Comparison of ENCODE assay signal across 8 cellular contexts in genomic region chr1:227541796-227542152, GRCh38. TPM values are rescaled to one million over a fixed set of nuclear protein-coding genes. Genes with fewer than 3 reads are reported as not detected.
DNase-seq lines count a peak whose midpoint lies in the region; ATAC-seq, FAIRE-seq and TF ChIP-seq lines count a peak whose summit lies in the region.

No MANE protein-coding gene starts in this region.

- H3K4me3 ChIP-seq in A549 (peak overlapping the region; percentile 81), bronchial epithelial cell (ENCODE audit: low read depth, low read length) (peak overlapping the region; percentile 55), lower lobe of right lung (peak overlapping the region; percentile 70), tibial nerve (peak overlapping the region; percentile 51 to 93 (median 75))

- peak overlapping the region; percentile 43; the same call in 1 of the 2 replicates for H3K4me3 Mint-ChIP-seq in HFFc6

- TF ChIP-seq EP300 in A549 (IDR thresholded peaks at IDR 0.05) (no peak), tibial nerve (IDR thresholded peaks at IDR 0.05) (no peak)

- intact Hi-C loops in lower lobe of right lung (cut with DNase I) = no loop called here

- no peak for TF ChIP-seq RAD21 in A549 (conservative IDR thresholded peaks at IDR 0.05 in 1 of 2, IDR thresholded peaks at IDR 0.05 in 1 of 2)

- POLR2A ChIA-PET in A549 (lab: Yijun Ruan, JAX) = no interaction called here
- POLR2A ChIA-PET in HEK293T (lab: Yijun Ruan, JAX) = no interaction called here

- H3K4me1 Mint-ChIP-seq in HFFc6 (ENCODE audit: low read depth) = peaks cover 5% of the 10 kb centered on the region; the same call in 1 of the 2 replicates

- DNase-seq in A549 (ENCODE audit: low read depth in 1 of 2, low spot score in 1 of 2) (no peak), HFFc6 (no peak), bronchial epithelial cell (ENCODE audit: low read depth) (no peak), lower lobe of right lung (no peak), tibial nerve (ENCODE audit: low spot score in 2 of 2) (no peak), HEK293T (ENCODE audit: extremely low spot score) (no peak), UCSD-AML1 (lab: John Stamatoyannopoulos, UW; ENCODE audit: unreplicated experiment) (no peak), NCI-H1694 (lab: John Stamatoyannopoulos, UW) (no peak)

- no peaks in the 10 kb centered on the region; the same call in 1 of the 2 replicates for H3K27me3 Mint-ChIP-seq in HFFc6 (ENCODE audit: insufficient read depth)

- H3K27ac ChIP-seq in A549 (peak overlapping the region; percentile 95 to 98), lower lobe of right lung (peak overlapping the region; percentile 77), tibial nerve (peak overlapping the region in 3 of 4 donors; percentile 62 to 76 (median 63))

- ATAC-seq in A549 = no peak; a peak in 2 of 6 replicates
- peak in 1 of 2 donors; percentile 20 for ATAC-seq in lower lobe of right lung

- no peaks in the 10 kb centered on the region for H3K9me3 Mint-ChIP-seq in HFFc6

- CTCF ChIA-PET in A549 (lab: Yijun Ruan, JAX) = interaction anchor here (1.0 to 1.4 kb wide), 6 partner anchors 9 to 70 kb away, joined by 3 to 5 read pairs (median 3); no protein-coding TSS in a partner anchor
- CTCF ChIA-PET in HEK293T (lab: Yijun Ruan, JAX) = no interaction called here

- 100% methylated on average over 1 of the region's 32 CpGs for WGBS in A549 (ENCODE audit: missing lambda C conversion rate)
- 47 to 56% methylated on average over 5 to 10 of the region's 32 CpGs for WGBS in tibial nerve, 2 donors

- no peaks in the 10 kb centered on the region for H3K36me3 Mint-ChIP-seq in HFFc6 (ENCODE audit: low read depth)

- H3K9me3 ChIP-seq in A549 = peaks cover 15% of the 10 kb centered on the region
- no peaks in the 10 kb centered on the region for H3K9me3 ChIP-seq in lower lobe of right lung
- H3K9me3 ChIP-seq in tibial nerve = peaks cover 0 to 4% (median 2%) of the 10 kb centered on the region in 4 donors

- TF ChIP-seq POLR2A in A549 (IDR thresholded peaks at IDR 0.05; ENCODE audit: low read length) (no peak), tibial nerve (IDR thresholded peaks at IDR 0.05) (no peak)

- H3K27me3 ChIP-seq in bronchial epithelial cell (ENCODE audit: control insufficient read depth, insufficient read depth, low read length) = no peaks in the 10 kb centered on the region
- H3K27me3 ChIP-seq in lower lobe of right lung (ENCODE audit: low read depth) = no peaks in the 10 kb centered on the region
- no peaks in the 10 kb centered on the region for H3K27me3 ChIP-seq in tibial nerve

- no peak overlapping the region for H3K27ac Mint-ChIP-seq in HFFc6

- TF ChIP-seq CTCF in A549 (IDR thresholded peaks at IDR 0.05) (no peak), HFFc6 (IDR thresholded peaks at IDR 0.05) (no peak), bronchial epithelial cell (IDR thresholded peaks at IDR 0.05; ENCODE audit: insufficient read depth, low read length, severe bottlenecking) (no peak), lower lobe of right lung (IDR thresholded peaks at IDR 0.05) (no peak), tibial nerve (IDR thresholded peaks at IDR 0.05) (no peak)

- peak overlapping the region; percentile 86 for H3K4me2 ChIP-seq in A549

- FAIRE-seq in A549 (lab: Jason Lieb, UNC) (no peak), bronchial epithelial cell (lab: Jason Lieb, UNC) (no peak)

- H3K36me3 ChIP-seq in bronchial epithelial cell (ENCODE audit: control insufficient read depth, insufficient read depth, low read length) (no peaks in the 10 kb centered on the region), lower lobe of right lung (no peaks in the 10 kb centered on the region), tibial nerve (no peaks in the 10 kb centered on the region)

- H3K4me1 ChIP-seq in A549 = 0 out of 3 replicates have a peak, but pooled peaks cover 6% of the 10 kb centered on the region
- peaks cover 13% of the 10 kb centered on the region for H3K4me1 ChIP-seq in lower lobe of right lung
- peaks cover 0 to 14% (median 5%) of the 10 kb centered on the region in 4 donors for H3K4me1 ChIP-seq in tibial nerve

TF ChIP-seq in A549, 52 proteins besides CTCF, POLR2A, EP300 and RAD21:
- TF ChIP-seq HES2 (IDR thresholded peaks at IDR 0.05) (no peak), MYC (IDR thresholded peaks at IDR 0.05; ENCODE audit: borderline replicate concordance, low read length) (no peak), FOSL2 (IDR thresholded peaks at IDR 0.05) (no peak), FOSL2 (CRISPR knock-in tag; IDR thresholded peaks at IDR 0.05) (no peak), ATOH8 (CRISPR knock-in tag; IDR thresholded peaks at IDR 0.05; ENCODE audit: low read depth) (no peak), HEYL (CRISPR knock-in tag; IDR thresholded peaks at IDR 0.05) (no peak), FOXS1 (CRISPR knock-in tag; IDR thresholded peaks at IDR 0.05) (no peak), HMGXB4 (CRISPR knock-in tag; IDR thresholded peaks at IDR 0.05; ENCODE audit: borderline replicate concordance) (no peak)

TF ChIP-seq in HEK293T, 16 proteins besides CTCF, POLR2A, EP300 and RAD21:
- TF ChIP-seq SP1 (IDR thresholded peaks at IDR 0.05) (no peak), FOXK2 (IDR thresholded peaks at IDR 0.05) (no peak), L3MBTL2 (conservative IDR thresholded peaks at IDR 0.05) (no peak), PKNOX1 (IDR thresholded peaks at IDR 0.05) (no peak), HDGF (IDR thresholded peaks at IDR 0.05; ENCODE audit: borderline replicate concordance) (no peak), LEF1 (IDR thresholded peaks at IDR 0.05; ENCODE audit: borderline replicate concordance) (no peak), ELF4 (IDR thresholded peaks at IDR 0.05) (no peak), TARDBP (IDR thresholded peaks at IDR 0.05) (no peak), FOXM1 (IDR thresholded peaks at IDR 0.05; ENCODE audit: borderline replicate concordance) (no peak), FOXA1 (IDR thresholded peaks at IDR 0.05) (no peak), BHLHE40 (IDR thresholded peaks at IDR 0.05; ENCODE audit: borderline replicate concordance) (no peak), ARNT (IDR thresholded peaks at IDR 0.05) (no peak), CTBP1 (IDR thresholded peaks at IDR 0.05; ENCODE audit: borderline replicate concordance) (no peak)
TF ChIP-seq in HEK293T: peak in this region for 0.

RNA-seq across cellular contexts. Expression of gene ZNF678, which starts 21.6 kb away (rescaled TPM):
- 6.5 and 6.9 TPM in 2 replicates for polyA plus RNA-seq in A549 (2011; rRNA removed)
- 0.74 and 0.87 TPM in 2 replicates for polyA plus RNA-seq in A549 (2012; cell fraction: cytosol; rRNA removed)
- 0.98 and 2.4 TPM in 2 replicates for polyA plus RNA-seq in A549 (2012; cell fraction: nucleus; rRNA removed)
- 2.9 to 3.5 TPM (median 3.2 TPM) in 3 replicates for polyA plus RNA-seq in A549 (2017; fragmentation: RNase III; extraction: RNeasy Plus Mini Kit Qiagen cat#74134 plus additional on column Dnase treatment)
- polyA minus RNA-seq in A549 (2011; rRNA and poly(A)+ RNA removed) = 18.6 and 22.9 TPM in 2 replicates
- 1 to 10 TPM; 2.1 to 3.4 (median 2.7) TPM for total RNA-seq in HFFc6 (2021; fragmentation: NEBNext Ultra II Directional; extraction: Animal tissue kit (Norgen Biotek cat#: 25700))
- total RNA-seq in bronchial epithelial cell = 5.3 and 8.6 TPM in 2 replicates
- 9.0 TPM for total RNA-seq in lower lobe of right lung
- total RNA-seq in tibial nerve = 10 to 100 TPM in 2 of 4 donors, 1 to 10 TPM in 2; 8.4 to 15.3 (median 11.6) TPM
